Comparison of ENCODE assay signal across 21 cellular contexts in genomic region chr13:26861951-26862350, GRCh38.
A peak's percentile ranks its signal among the peaks of the same experiment; 100 is the strongest.
DNase-seq lines count a peak whose midpoint lies in the region; ATAC-seq lines count a peak whose summit lies in the region.
"Had no signal": no experiment of that assay in that cellular context is flagged by ENCODE, and none has a peak within 500 bp of the region (broad histone marks: within the 10 kb centered on the region; RNA-seq: fewer than 3 reads in every experiment).

No MANE protein-coding gene starts in this region.

- peak; percentile 9 for DNase-seq in DMS153 (lab: John Stamatoyannopoulos, UW)
- DNase-seq in DMS153 treated with DMSO at 0.1 percent for 48 hours (lab: John Stamatoyannopoulos, UW; ENCODE audit: unreplicated experiment): no peak
- peak; percentile 65 for DNase-seq in NCI-H510A treated with DMSO at 0.1 percent for 48 hours (lab: John Stamatoyannopoulos, UW)
- DNase-seq in NCI-H510A (lab: John Stamatoyannopoulos, UW): no peak
- DNase-seq in NCI-H446 (lab: John Stamatoyannopoulos, UW): peak; percentile 70 to 84
- peak; percentile 21 for DNase-seq in cerebellum (ENCODE audit: low spot score)
- DNase-seq: ACHN; C1 segment of cervical spinal cord; CD8-positive, alpha-beta T cell; H9; HFFc6; MM.1S; NCI-H1105; NCI-H526 treated with DMSO at 0.1 percent for 48 hours; SHP77 treated with DMSO at 0.1 percent for 48 hours; SW 1271; T-helper 2 cell had no signal

- ATAC-seq in GM18868 (IDR thresholded peaks at IDR 0.05; ENCODE audit: unreplicated experiment) (no peak), HG02798 (IDR thresholded peaks at IDR 0.05; ENCODE audit: poor library complexity, unreplicated experiment) (no peak)
- ATAC-seq: CD8-positive, alpha-beta T cell; HepG2; K562 had no signal

Comparison
In these comparisons a context has a peak if more than half of its experiments do, and no peak if none do; other contexts are left out.
1. DNase-seq: peak in DMS153 (single experiment), NCI-H510A treated with DMSO at 0.1 percent for 48 hours (single experiment), NCI-H446 (2 of 2) and cerebellum (single experiment); none in DMS153 treated with DMSO at 0.1 percent for 48 hours (single experiment) and NCI-H510A (single experiment).